ENCODE assay signal across 9 cellular contexts in genomic region chr12:57591567-57592325, GRCh38. TPM values are rescaled to one million over a fixed set of nuclear protein-coding genes. Genes with fewer than 3 reads are reported as not detected.
DNase-seq lines count a peak whose midpoint lies in the region; ATAC-seq, FAIRE-seq and TF ChIP-seq lines count a peak whose summit lies in the region.
"Had no signal": no experiment of that assay in that cellular context is flagged by ENCODE, and none has a peak within 500 bp of the region (broad histone marks: within the 10 kb centered on the region; RNA-seq: fewer than 3 reads in every experiment).

No MANE protein-coding gene starts in this region.

- whole genome bisulfite sequencing in pancreas, 2 donors: 8 to 12% methylated on average over 16 of the region's 16 CpGs

- POLR2A ChIA-PET in activated B cell treated with CpG ODN at 0.5 μM for 24 hours (lab: Charles Lee): interaction anchor here (0.7 to 3.4 kb wide), 7 partner anchors 8 to 133 kb away, joined by 3 to 11 read pairs (median 4); partner anchors contain the start of genes DCTN2 and DDIT3

- H3K27ac Mint-ChIP-seq in activated B cell treated with CpG ODN at 0.5 μM for 24 hours: peak overlapping the region; percentile 68

- CTCF ChIA-PET in activated B cell treated with CpG ODN at 0.5 μM for 24 hours (lab: Charles Lee): interaction anchor here (4.2 kb wide), 1 partner anchor 9 kb away, joined by 21 read pairs; no protein-coding TSS in a partner anchor

- no peak for TF ChIP-seq CTCF in activated B cell treated with CpG ODN at 0.5 μM for 24 hours (IDR thresholded peaks at IDR 0.05)
- no peak for TF ChIP-seq CTCF in pancreas (IDR thresholded peaks at IDR 0.05)

- intact Hi-C loops in activated B cell treated with CpG ODN at 0.5 μM for 24 hours (cut with micrococcal nuclease): loop anchor here (1.0 kb wide), 3 partner anchors 8 to 69 kb away; partner anchors contain the start of genes DTX3 and MBD6
- intact Hi-C loops in pancreas (cut with DNase I): no loop called here

- FAIRE-seq in pancreas (lab: Jason Lieb, UNC): no peak
- FAIRE-seq: A204.1 had no signal

- peak overlapping the region; percentile 88 for H3K4me3 Mint-ChIP-seq in activated B cell treated with CpG ODN at 0.5 μM for 24 hours

- no peaks in the 10 kb centered on the region for H3K27me3 Mint-ChIP-seq in activated B cell treated with CpG ODN at 0.5 μM for 24 hours

- no peaks in the 10 kb centered on the region for H3K36me3 ChIP-seq in pancreas

- H3K4me3 ChIP-seq in pancreas: peak overlapping the region; percentile 71 to 95 (median 91)

- no peaks in the 10 kb centered on the region for H3K9me3 Mint-ChIP-seq in activated B cell treated with CpG ODN at 0.5 μM for 24 hours

- H3K4me1 ChIP-seq in pancreas: peaks cover 3 to 10% (median 6%) of the 10 kb centered on the region in 3 donors

- no peaks in the 10 kb centered on the region for H3K9me3 ChIP-seq in pancreas

- H3K27ac ChIP-seq in pancreas: peak overlapping the region; percentile 28 to 75 (median 54)

- H3K36me3 Mint-ChIP-seq in activated B cell treated with CpG ODN at 0.5 μM for 24 hours (ENCODE audit: low read depth): peaks cover 21% of the 10 kb centered on the region

- peak; percentile 68 for DNase-seq in DMS53 (lab: John Stamatoyannopoulos, UW)
- no peak for DNase-seq in DMS53 treated with DMSO at 0.1 percent for 48 hours (lab: John Stamatoyannopoulos, UW; ENCODE audit: unreplicated experiment)
- no peak for DNase-seq in activated B cell treated with CpG ODN at 0.5 μM for 24 hours
- DNase-seq in glomerular visceral epithelial cell (ENCODE audit: extremely low spot score): peak; percentile 36
- DNase-seq in pancreas: peak in 2 of 6 donors; percentile 26 to 46
- DNase-seq in GDM1 (lab: John Stamatoyannopoulos, UW): no peak
- DNase-seq in NK-92 treated with Interleukin-12 subunit alpha and Interleukin-12 subunit beta, amount 100 ng/mL, for 24 hours (lab: John Stamatoyannopoulos, UW): no peak

- H3K4me1 Mint-ChIP-seq in activated B cell treated with CpG ODN at 0.5 μM for 24 hours: peaks cover 19% of the 10 kb centered on the region

- ATAC-seq in HG03095 (IDR thresholded peaks at IDR 0.05; ENCODE audit: unreplicated experiment) (peak; percentile 9), activated B cell treated with CpG ODN at 0.5 μM for 24 hours (ENCODE audit: low read depth) (no peak), pancreas (peak; percentile 57 to 77 (median 70))

- no peaks in the 10 kb centered on the region for H3K27me3 ChIP-seq in pancreas

RNA-seq across cellular contexts. Expression of gene PIP4K2C, which starts 0.8 kb away (rescaled TPM):
- total RNA-seq in activated B cell treated with CpG ODN at 0.5 μM for 24 hours (16.5 and 17.9 TPM in 2 replicates), pancreas (10 to 100 TPM; 11.3 to 17.0 (median 15.4) TPM)
- polyA plus RNA-seq in pancreas: 10 to 100 TPM in 1 of 2 donors, 1 to 10 TPM in 1; 5.3 to 15.9 TPM

RNA-seq across cellular contexts. Expression of gene DTX3, which starts 12.9 kb away (rescaled TPM):
- 3.7 and 3.9 TPM in 2 replicates for total RNA-seq in activated B cell treated with CpG ODN at 0.5 μM for 24 hours
- 10 to 100 TPM in 4 of 6 donors, 1 to 10 TPM in 2; 9.0 to 22.9 (median 12.1) TPM for total RNA-seq in pancreas
- 10 to 100 TPM; 36.6 to 71.7 TPM for polyA plus RNA-seq in pancreas

RNA-seq across cellular contexts. Expression of gene ARHGEF25, which starts 19.5 kb away (rescaled TPM):
- not detected in 2 replicates for total RNA-seq in activated B cell treated with CpG ODN at 0.5 μM for 24 hours
- total RNA-seq in pancreas: 1 to 10 TPM; 1.8 to 7.0 (median 3.3) TPM
- 10 to 100 TPM; 16.5 to 22.1 TPM for polyA plus RNA-seq in pancreas

RNA-seq across cellular contexts. Expression of gene B4GALNT1, which starts 41.3 kb away (rescaled TPM):
- total RNA-seq in activated B cell treated with CpG ODN at 0.5 μM for 24 hours: 0.31 and 0.51 TPM in 2 replicates
- total RNA-seq in pancreas: under 1 TPM in 5 of 6 donors, not detected in 1; 0.04 to 0.78 (median 0.24) TPM
- 1 to 10 TPM in 1 of 2 donors, under 1 TPM in 1; 0.61 to 1.1 TPM for polyA plus RNA-seq in pancreas

RNA-seq across cellular contexts. Expression of gene KIF5A, which starts 41.9 kb away (rescaled TPM):
- total RNA-seq in activated B cell treated with CpG ODN at 0.5 μM for 24 hours: 0.13 and 0.15 TPM in 2 replicates
- under 1 TPM; 0.25 to 0.95 (median 0.47) TPM for total RNA-seq in pancreas
- polyA plus RNA-seq in pancreas: 1 to 10 TPM in 1 of 2 donors, under 1 TPM in 1; 0.76 to 2.9 TPM

Comparison
In these comparisons a context has a peak if more than half of its experiments do, and no peak if none do; other contexts are left out.
1. DNase-seq: peak in DMS53 (single experiment) and glomerular visceral epithelial cell (single experiment); none in DMS53 treated with DMSO at 0.1 percent for 48 hours (single experiment), activated B cell treated with CpG ODN at 0.5 μM for 24 hours (single experiment), GDM1 (single experiment) and NK-92 treated with Interleukin-12 subunit alpha and Interleukin-12 subunit beta, amount 100 ng/mL, for 24 hours (single experiment).